ENCODE assay signal across 1 cellular context in the genomic region with DNA sequence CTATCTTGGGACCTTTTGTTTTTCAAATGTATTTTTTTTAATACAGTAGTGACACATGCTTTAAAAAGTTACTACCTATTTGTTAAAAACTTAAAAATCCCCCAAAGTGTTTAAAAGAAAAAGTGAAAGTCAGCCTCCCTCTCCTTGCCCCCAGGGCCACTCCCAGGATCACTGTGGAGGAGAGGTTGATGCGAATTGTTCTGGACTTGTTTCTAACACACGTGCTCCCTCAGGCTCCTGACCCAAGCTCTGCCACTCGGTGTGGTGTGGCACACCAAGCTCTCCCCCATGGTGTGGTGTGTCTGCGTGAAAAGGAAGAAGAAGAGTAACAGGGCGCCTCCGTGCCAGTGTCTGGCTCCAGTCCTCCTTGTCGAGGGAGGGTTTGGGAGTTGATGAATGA.
TF ChIP-seq lines count a peak whose summit lies in the region.

No MANE protein-coding gene starts in this region.

TF ChIP-seq in GM23338, 12 proteins besides CTCF, POLR2A, EP300 and RAD21 (continued from another document):
- TF ChIP-seq, protein P1, sequence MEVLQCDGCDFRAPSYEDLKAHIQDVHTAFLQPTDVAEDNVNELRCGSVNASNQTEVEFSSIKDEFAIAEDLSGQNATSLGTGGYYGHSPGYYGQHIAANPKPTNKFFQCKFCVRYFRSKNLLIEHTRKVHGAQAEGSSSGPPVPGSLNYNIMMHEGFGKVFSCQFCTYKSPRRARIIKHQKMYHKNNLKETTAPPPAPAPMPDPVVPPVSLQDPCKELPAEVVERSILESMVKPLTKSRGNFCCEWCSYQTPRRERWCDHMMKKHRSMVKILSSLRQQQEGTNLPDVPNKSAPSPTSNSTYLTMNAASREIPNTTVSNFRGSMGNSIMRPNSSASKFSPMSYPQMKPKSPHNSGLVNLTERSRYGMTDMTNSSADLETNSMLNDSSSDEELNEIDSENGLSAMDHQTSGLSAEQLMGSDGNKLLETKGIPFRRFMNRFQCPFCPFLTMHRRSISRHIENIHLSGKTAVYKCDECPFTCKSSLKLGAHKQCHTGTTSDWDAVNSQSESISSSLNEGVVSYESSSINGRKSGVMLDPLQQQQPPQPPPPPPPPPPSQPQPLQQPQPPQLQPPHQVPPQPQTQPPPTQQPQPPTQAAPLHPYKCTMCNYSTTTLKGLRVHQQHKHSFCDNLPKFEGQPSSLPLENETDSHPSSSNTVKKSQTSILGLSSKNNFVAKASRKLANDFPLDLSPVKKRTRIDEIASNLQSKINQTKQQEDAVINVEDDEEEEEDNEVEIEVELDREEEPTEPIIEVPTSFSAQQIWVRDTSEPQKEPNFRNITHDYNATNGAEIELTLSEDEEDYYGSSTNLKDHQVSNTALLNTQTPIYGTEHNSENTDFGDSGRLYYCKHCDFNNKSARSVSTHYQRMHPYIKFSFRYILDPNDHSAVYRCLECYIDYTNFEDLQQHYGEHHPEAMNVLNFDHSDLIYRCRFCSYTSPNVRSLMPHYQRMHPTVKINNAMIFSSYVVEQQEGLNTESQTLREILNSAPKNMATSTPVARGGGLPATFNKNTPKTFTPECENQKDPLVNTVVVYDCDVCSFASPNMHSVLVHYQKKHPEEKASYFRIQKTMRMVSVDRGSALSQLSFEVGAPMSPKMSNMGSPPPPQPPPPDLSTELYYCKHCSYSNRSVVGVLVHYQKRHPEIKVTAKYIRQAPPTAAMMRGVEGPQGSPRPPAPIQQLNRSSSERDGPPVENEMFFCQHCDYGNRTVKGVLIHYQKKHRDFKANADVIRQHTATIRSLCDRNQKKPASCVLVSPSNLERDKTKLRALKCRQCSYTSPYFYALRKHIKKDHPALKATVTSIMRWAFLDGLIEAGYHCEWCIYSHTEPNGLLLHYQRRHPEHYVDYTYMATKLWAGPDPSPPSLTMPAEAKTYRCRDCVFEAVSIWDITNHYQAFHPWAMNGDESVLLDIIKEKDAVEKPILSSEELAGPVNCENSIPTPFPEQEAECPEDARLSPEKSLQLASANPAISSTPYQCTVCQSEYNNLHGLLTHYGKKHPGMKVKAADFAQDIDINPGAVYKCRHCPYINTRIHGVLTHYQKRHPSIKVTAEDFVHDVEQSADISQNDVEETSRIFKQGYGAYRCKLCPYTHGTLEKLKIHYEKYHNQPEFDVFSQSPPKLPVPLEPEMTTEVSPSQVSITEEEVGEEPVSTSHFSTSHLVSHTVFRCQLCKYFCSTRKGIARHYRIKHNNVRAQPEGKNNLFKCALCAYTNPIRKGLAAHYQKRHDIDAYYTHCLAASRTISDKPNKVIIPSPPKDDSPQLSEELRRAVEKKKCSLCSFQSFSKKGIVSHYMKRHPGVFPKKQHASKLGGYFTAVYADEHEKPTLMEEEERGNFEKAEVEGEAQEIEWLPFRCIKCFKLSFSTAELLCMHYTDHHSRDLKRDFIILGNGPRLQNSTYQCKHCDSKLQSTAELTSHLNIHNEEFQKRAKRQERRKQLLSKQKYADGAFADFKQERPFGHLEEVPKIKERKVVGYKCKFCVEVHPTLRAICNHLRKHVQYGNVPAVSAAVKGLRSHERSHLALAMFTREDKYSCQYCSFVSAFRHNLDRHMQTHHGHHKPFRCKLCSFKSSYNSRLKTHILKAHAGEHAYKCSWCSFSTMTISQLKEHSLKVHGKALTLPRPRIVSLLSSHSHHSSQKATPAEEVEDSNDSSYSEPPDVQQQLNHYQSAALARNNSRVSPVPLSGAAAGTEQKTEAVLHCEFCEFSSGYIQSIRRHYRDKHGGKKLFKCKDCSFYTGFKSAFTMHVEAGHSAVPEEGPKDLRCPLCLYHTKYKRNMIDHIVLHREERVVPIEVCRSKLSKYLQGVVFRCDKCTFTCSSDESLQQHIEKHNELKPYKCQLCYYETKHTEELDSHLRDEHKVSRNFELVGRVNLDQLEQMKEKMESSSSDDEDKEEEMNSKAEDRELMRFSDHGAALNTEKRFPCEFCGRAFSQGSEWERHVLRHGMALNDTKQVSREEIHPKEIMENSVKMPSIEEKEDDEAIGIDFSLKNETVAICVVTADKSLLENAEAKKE (CRISPR knock-in tag; IDR thresholded peaks at IDR 0.05) = no peak
- TF ChIP-seq CREB1 (CRISPR knock-in tag; IDR thresholded peaks at IDR 0.05; ENCODE audit: low read depth) (no peak), POLR2AphosphoS5 (IDR thresholded peaks at IDR 0.05; ENCODE audit: low read depth) (no peak), EZH2 (IDR thresholded peaks at IDR 0.05; ENCODE audit: low read depth, unreplicated experiment) (no peak), ZNF114 (CRISPR knock-in tag; IDR thresholded peaks at IDR 0.05) (no peak), STAT1 (IDR thresholded peaks at IDR 0.05; ENCODE audit: unreplicated experiment) (no peak), JUNB (IDR thresholded peaks at IDR 0.05; ENCODE audit: unreplicated experiment) (no peak), EZH2phosphoT487 (IDR thresholded peaks at IDR 0.05; ENCODE audit: unreplicated experiment) (no peak), NANOG (IDR thresholded peaks at IDR 0.05; ENCODE audit: borderline replicate concordance) (no peak)
